9 cellular contexts compared by ENCODE assay signal in genomic region chr20:23419657-23419994, GRCh38. TPM values are rescaled to one million over a fixed set of nuclear protein-coding genes. Genes with fewer than 3 reads are reported as not detected.
DNase-seq lines count a peak whose midpoint lies in the region; ATAC-seq, FAIRE-seq and TF ChIP-seq lines count a peak whose summit lies in the region.
"Had no signal": no experiment of that assay in that cellular context is flagged by ENCODE, and none has a peak within 500 bp of the region (broad histone marks: within the 10 kb centered on the region; RNA-seq: fewer than 3 reads in every experiment).

No MANE protein-coding gene starts in this region.

- H3K9me3 ChIP-seq in BE2C (no peaks in the 10 kb centered on the region), MM.1S (replicated peaks; ENCODE audit: insufficient read depth, low read length) (no peaks in the 10 kb centered on the region), pancreas (no peaks in the 10 kb centered on the region)

- peak overlapping the region; percentile 92 for H3K4me3 Mint-ChIP-seq in nephron progenitor cell

- no peak overlapping the region for H3K27ac Mint-ChIP-seq in nephron progenitor cell

- H3K4me3 ChIP-seq in BE2C (ENCODE audit: low read depth, low read length) (peak overlapping the region; percentile 86), MM.1S (ENCODE audit: low read length) (peak overlapping the region; percentile 94), pancreas (peak overlapping the region in 2 of 4 donors; percentile 88)

- H3K9me2 ChIP-seq in MM.1S (replicated peaks; ENCODE audit: insufficient read depth, low read length), result no peaks in the 10 kb centered on the region

- peaks cover 13% of the 10 kb centered on the region for H3F3A ChIP-seq in MM.1S (ENCODE audit: insufficient read depth, low read length)

- H3K36me3 ChIP-seq in BE2C, result no peaks in the 10 kb centered on the region
- no peaks in the 10 kb centered on the region for H3K36me3 ChIP-seq in MM.1S (replicated peaks; ENCODE audit: insufficient read depth, low read length)
- no peaks in the 10 kb centered on the region for H3K36me3 ChIP-seq in pancreas

- H3K4me1 ChIP-seq in BE2C, result no peaks in the 10 kb centered on the region
- H3K4me1 ChIP-seq in MM.1S (ENCODE audit: low read length), result peaks cover 10% of the 10 kb centered on the region; the same call in 1 of the 2 replicates
- H3K4me1 ChIP-seq in pancreas, result peaks cover 0 to 8% (median 0%) of the 10 kb centered on the region in 3 donors

- 0 out of 2 replicates have a peak, but pooled peaks cover 14% of the 10 kb centered on the region for H4K20me1 ChIP-seq in MM.1S (ENCODE audit: insufficient read depth, low read length)

- FAIRE-seq in pancreas (lab: Jason Lieb, UNC), result no peak

- H3K27me3 ChIP-seq in BE2C, result no peaks in the 10 kb centered on the region
- no peaks in the 10 kb centered on the region for H3K27me3 ChIP-seq in MM.1S (replicated peaks; ENCODE audit: insufficient read depth, low read length)
- no peaks in the 10 kb centered on the region for H3K27me3 ChIP-seq in pancreas

- peaks cover 63% of the 10 kb centered on the region for H3K79me2 ChIP-seq in MM.1S (ENCODE audit: low read length)

- intact Hi-C loops in pancreas (cut with DNase I), result no loop called here

- peaks cover 4% of the 10 kb centered on the region for H3K27me3 Mint-ChIP-seq in nephron progenitor cell (ENCODE audit: low read depth, poor library complexity)

- H3K4me1 Mint-ChIP-seq in nephron progenitor cell, result peaks cover 29% of the 10 kb centered on the region

- peaks cover 13% of the 10 kb centered on the region for H3K36me3 Mint-ChIP-seq in nephron progenitor cell (ENCODE audit: low read depth)

- H3K27ac ChIP-seq in MM.1S (ENCODE audit: low read length), result peak overlapping the region; percentile 80; the same call in 1 of the 2 replicates
- H3K27ac ChIP-seq in pancreas, result peak overlapping the region in 2 of 4 donors; percentile 68 to 77

- no peak for DNase-seq in BE2C
- no peak for DNase-seq in MM.1S
- DNase-seq in dermis blood vessel endothelial cell, result peak; percentile 13
- no peak for DNase-seq in nephron progenitor cell
- DNase-seq in epidermal melanocyte (ENCODE audit: insufficient read length, low spot score), result no peak
- DNase-seq in pancreas, result no peak

- H2AFZ ChIP-seq in MM.1S (ENCODE audit: low read length), result peak overlapping the region; percentile 89

- H3K9ac ChIP-seq in MM.1S (ENCODE audit: low read length), result peak overlapping the region; percentile 93

- ATAC-seq in pancreas (no peak), HG03139 (IDR thresholded peaks at IDR 0.05; ENCODE audit: unreplicated experiment) (no peak), GM19351 (IDR thresholded peaks at IDR 0.05; ENCODE audit: unreplicated experiment) (no peak)

- H3K9me3 Mint-ChIP-seq in nephron progenitor cell, result peaks cover 1% of the 10 kb centered on the region

- H3K4me2 ChIP-seq in MM.1S (ENCODE audit: low read depth, low read length), result peak overlapping the region; percentile 93

- TF ChIP-seq CTCF in BE2C (IDR thresholded peaks at IDR 0.05; ENCODE audit: low read depth, low read length), result no peak
- no peak for TF ChIP-seq CTCF in MM.1S (IDR thresholded peaks at IDR 0.05; ENCODE audit: low read length)
- no peak for TF ChIP-seq CTCF in nephron progenitor cell (IDR thresholded peaks at IDR 0.05)
- TF ChIP-seq CTCF in pancreas (IDR thresholded peaks at IDR 0.05), result no peak

- WGBS in pancreas, 2 donors, result 48 to 50% methylated on average over 5 of the region's 5 CpGs

RNA-seq across cellular contexts. Expression of gene NAPB, which starts 1.7 kb away (rescaled TPM):
- polyA plus RNA-seq in BE2C (2012; ENCODE audit: insufficient read depth, insufficient read length, low read depth), result 9.0 TPM
- total RNA-seq in dermis blood vessel endothelial cell (8.2 and 12.1 TPM in 2 replicates), pancreas (1 to 10 TPM; 2.3 to 6.3 (median 3.9) TPM)
- polyA plus RNA-seq in pancreas, result 10 to 100 TPM in 1 of 2 donors, 1 to 10 TPM in 1; 4.2 to 11.7 TPM

RNA-seq across cellular contexts. Expression of gene CSTL1, which starts 19.9 kb away (rescaled TPM):
- polyA plus RNA-seq in BE2C (2012; ENCODE audit: insufficient read depth, insufficient read length, low read depth), result not detected
- total RNA-seq in dermis blood vessel endothelial cell (not detected in 2 replicates), pancreas (not detected)
- not detected for polyA plus RNA-seq in pancreas
- total RNA-seq: LHCN-M2 had no signal

RNA-seq across cellular contexts. Expression of gene CST11, which starts 33.0 kb away (rescaled TPM):
- not detected for polyA plus RNA-seq in BE2C (2012; ENCODE audit: insufficient read depth, insufficient read length, low read depth)
- not detected in 2 replicates for total RNA-seq in dermis blood vessel endothelial cell
- total RNA-seq in pancreas, result not detected
- polyA plus RNA-seq in pancreas, result not detected
- total RNA-seq: LHCN-M2 had no signal

RNA-seq across cellular contexts. Expression of gene GZF1, which starts 57.6 kb away (rescaled TPM):
- 63.6 TPM for polyA plus RNA-seq in BE2C (2012; ENCODE audit: insufficient read depth, insufficient read length, low read depth)
- total RNA-seq in dermis blood vessel endothelial cell (19.1 and 31.5 TPM in 2 replicates), pancreas (1 to 10 TPM; 3.5 to 7.9 (median 4.2) TPM)
- polyA plus RNA-seq in pancreas, result 1 to 10 TPM; 4.3 to 4.5 TPM
